ENCODE assay signal across 8 cellular contexts in the genomic region with DNA sequence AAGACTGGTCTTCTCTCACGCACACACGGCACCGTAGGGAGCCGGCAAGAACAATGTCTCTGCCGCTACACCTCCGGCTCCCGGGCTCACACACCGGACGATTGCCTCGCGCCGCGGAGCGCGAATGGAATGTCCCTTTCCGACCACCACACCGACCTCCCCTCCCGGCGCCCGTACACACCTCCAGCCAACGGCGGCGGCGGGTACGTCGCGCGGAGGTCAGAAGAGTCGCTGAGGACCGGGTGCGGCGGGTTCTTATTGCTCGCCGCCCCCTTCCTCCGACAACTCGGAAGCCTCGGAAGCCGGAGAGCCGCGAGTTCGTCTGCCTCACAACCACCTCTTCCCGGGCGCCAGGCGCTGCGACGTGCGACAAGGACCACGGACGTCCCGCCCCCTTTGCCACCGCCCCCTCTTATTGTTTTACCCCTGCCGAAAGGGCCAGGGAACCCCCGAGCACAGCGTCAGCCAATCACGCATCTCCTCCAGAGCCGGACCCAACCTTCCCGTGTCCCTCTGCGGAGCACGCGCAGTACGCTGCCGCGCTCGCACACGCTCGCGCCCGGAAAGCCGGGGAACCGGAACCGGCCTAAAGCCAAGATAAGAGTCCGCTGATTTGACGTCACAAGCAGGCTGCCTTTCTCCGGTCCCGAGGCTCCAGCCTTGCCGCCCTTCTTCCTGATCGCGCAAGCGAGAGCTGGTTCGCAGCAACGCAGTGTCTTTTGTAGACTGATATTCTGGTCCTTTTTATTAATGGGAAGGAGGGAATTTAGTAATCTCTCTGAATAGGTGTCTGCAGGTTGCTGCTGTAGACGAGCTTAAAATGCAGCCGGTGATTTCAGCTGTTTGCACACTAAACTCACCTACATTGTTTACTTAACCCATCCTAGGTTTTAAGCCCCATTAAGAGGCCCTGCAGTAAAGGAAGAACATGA. TPM values are rescaled to one million over a fixed set of nuclear protein-coding genes. Genes with fewer than 3 reads are reported as not detected.
A peak's percentile ranks its signal among the peaks of the same experiment; 100 is the strongest.
DNase-seq lines count a peak whose midpoint lies in the region; ATAC-seq, FAIRE-seq and TF ChIP-seq lines count a peak whose summit lies in the region.

TSS of gene G3BP2 (minus strand) at position 385 of the 932 bp plus-strand sequence. CDS start 11,386 bp downstream, outside the sequence.

- DNase-seq in NCI-H1930 (lab: John Stamatoyannopoulos, UW) (peak; percentile 97 to 98), ascending aorta (ENCODE audit: low spot score in 2 of 2) (peak; percentile 94 to 99), right atrium auricular region (ENCODE audit: low spot score) (peak; percentile 99), psoas muscle (peak; percentile 99), urothelium cell line (ENCODE audit: low spot score) (peak; percentile 98)
- DNase-seq in T-helper 2 cell treated with Interferon-gamma antibody and Interleukin-4, amounts not matched to agents 5 μg/mL and 100 μg/mL, for 36 hours (ENCODE audit: low spot score), result peak; percentile 97

- H3K4me1 ChIP-seq in ascending aorta (peaks cover 3 to 24% of the 10 kb centered on the region in 2 donors), right atrium auricular region (peaks cover 0 to 33% of the 10 kb centered on the region in 2 donors), psoas muscle (peaks cover 42% of the 10 kb centered on the region)

- peak; percentile 48 for FAIRE-seq in urothelium cell line (lab: Jason Lieb, UNC)

- H3K27me3 Mint-ChIP-seq in T-helper 2 cell treated with Interferon-gamma antibody and Interleukin-4, amounts not matched to agents 5 μg/mL and 100 μg/mL, for 36 hours (ENCODE audit: low read depth), result no peaks in the 10 kb centered on the region

- H3K9me3 ChIP-seq in ascending aorta, result no peaks in the 10 kb centered on the region
- H3K9me3 ChIP-seq in right atrium auricular region, result no peaks in the 10 kb centered on the region
- no peaks in the 10 kb centered on the region for H3K9me3 ChIP-seq in psoas muscle

- H3K27me3 ChIP-seq in ascending aorta (no peaks in the 10 kb centered on the region), right atrium auricular region (no peaks in the 10 kb centered on the region), psoas muscle (ENCODE audit: insufficient read depth in 3 of 3, low read length in 2 of 3) (no peaks in the 10 kb centered on the region)

- no peaks in the 10 kb centered on the region for H3K36me3 ChIP-seq in ascending aorta
- no peaks in the 10 kb centered on the region for H3K36me3 ChIP-seq in right atrium auricular region
- no peaks in the 10 kb centered on the region for H3K36me3 ChIP-seq in psoas muscle (ENCODE audit: insufficient read depth in 1 of 2, low read depth in 1 of 2)

- H3K4me3 Mint-ChIP-seq in T-helper 2 cell treated with Interferon-gamma antibody and Interleukin-4, amounts not matched to agents 5 μg/mL and 100 μg/mL, for 36 hours, result peak within 1 kb of the TSS; percentile 98

- peak within 1 kb of the TSS; percentile 92 to 99 for H3K4me3 ChIP-seq in ascending aorta
- H3K4me3 ChIP-seq in right atrium auricular region, result peak within 1 kb of the TSS; percentile 85 to 95
- H3K4me3 ChIP-seq in psoas muscle, result peak within 1 kb of the TSS; percentile 97

- no peak for TF ChIP-seq CTCF in ascending aorta (IDR thresholded peaks at IDR 0.05)
- TF ChIP-seq CTCF in right atrium auricular region (IDR thresholded peaks at IDR 0.05), result no peak
- no peak for TF ChIP-seq CTCF in psoas muscle (IDR thresholded peaks at IDR 0.05)

- peaks cover 11% of the 10 kb centered on the region for H3K36me3 Mint-ChIP-seq in T-helper 2 cell treated with Interferon-gamma antibody and Interleukin-4, amounts not matched to agents 5 μg/mL and 100 μg/mL, for 36 hours (ENCODE audit: low read depth)

- intact Hi-C loops in ascending aorta (cut with DNase I), result loop anchor here (1.0 to 10.0 kb wide), 3 partner anchors 42 to 322 kb away; partner anchors contain the start of genes CDKL2, SDAD1 and USO1
- intact Hi-C loops in psoas muscle (cut with DNase I), result loop anchor here (1.0 to 2.0 kb wide), 2 partner anchors 51 to 52 kb away; partner anchors contain the start of gene USO1 (in 2 of the 2)

- H3K27ac ChIP-seq in ascending aorta (peak within 1 kb of the TSS; percentile 99 to 100), right atrium auricular region (peak within 1 kb of the TSS; percentile 96 to 99), psoas muscle (peak within 1 kb of the TSS; percentile 99)

- 0% methylated on average over 79 to 83 of the region's 83 CpGs for WGBS in psoas muscle, 3 donors

- peak within 1 kb of the TSS; percentile 99 for H3K27ac Mint-ChIP-seq in T-helper 2 cell treated with Interferon-gamma antibody and Interleukin-4, amounts not matched to agents 5 μg/mL and 100 μg/mL, for 36 hours

- peaks cover 36% of the 10 kb centered on the region for H3K4me1 Mint-ChIP-seq in T-helper 2 cell treated with Interferon-gamma antibody and Interleukin-4, amounts not matched to agents 5 μg/mL and 100 μg/mL, for 36 hours (ENCODE audit: low read depth)

- ATAC-seq in GM18502 (IDR thresholded peaks at IDR 0.05; ENCODE audit: poor library complexity, unreplicated experiment) (peak; percentile 93), HG02970 (IDR thresholded peaks at IDR 0.05; ENCODE audit: low FRiP score, unreplicated experiment) (peak; percentile 93), psoas muscle (peak; percentile 96 to 98 (median 98))

- H3K9me3 Mint-ChIP-seq in T-helper 2 cell treated with Interferon-gamma antibody and Interleukin-4, amounts not matched to agents 5 μg/mL and 100 μg/mL, for 36 hours, result no peaks in the 10 kb centered on the region

RNA-seq across cellular contexts. Expression of gene G3BP2, which starts in this region (rescaled TPM):
- 88.9 TPM for total RNA-seq in ascending aorta
- 10 to 100 TPM; 59.5 to 65.4 TPM for total RNA-seq in right atrium auricular region
- total RNA-seq in psoas muscle, result 100 to 1,000 TPM; 126 to 219 (median 156) TPM
- 100 to 1,000 TPM in 1 of 3 donors, 10 to 100 TPM in 2; 34.8 to 145 (median 39.5) TPM for polyA plus RNA-seq in psoas muscle

Comparison
In these comparisons a context has a peak if more than half of its experiments do, and no peak if none do; other contexts are left out.
1. Peak in every context shown above with its lines: DNase-seq, ATAC-seq, H3K4me3 ChIP-seq and H3K27ac ChIP-seq.